11 cellular contexts compared by ENCODE assay signal in the genomic region with DNA sequence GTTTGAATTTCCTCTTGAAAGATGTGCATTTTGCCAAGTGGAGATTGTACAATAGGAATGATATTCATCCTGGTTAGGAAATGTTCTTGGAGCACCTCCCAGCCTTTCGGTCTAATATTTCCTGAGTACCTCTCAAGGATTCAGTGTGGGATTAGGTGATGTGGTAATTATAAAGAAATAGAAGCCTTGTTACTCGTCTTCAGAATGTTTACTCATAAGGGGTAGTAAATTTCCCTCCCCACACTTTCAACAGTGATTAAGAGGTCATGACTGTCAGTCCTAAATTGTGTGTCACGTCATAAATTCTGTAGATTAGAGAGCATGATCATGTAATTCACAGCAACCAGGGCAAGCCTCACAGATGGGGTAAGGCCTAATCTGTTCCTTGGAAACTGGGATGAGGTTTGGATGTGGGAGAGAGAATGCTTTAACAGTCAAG.
A peak's percentile ranks its signal among the peaks of the same experiment; 100 is the strongest.
DNase-seq lines count a peak whose midpoint lies in the region; ATAC-seq and TF ChIP-seq lines count a peak whose summit lies in the region.
"Had no signal": no experiment of that assay in that cellular context is flagged by ENCODE, and none has a peak within 500 bp of the region (broad histone marks: within the 10 kb centered on the region; RNA-seq: fewer than 3 reads in every experiment).

No MANE protein-coding gene starts in this region.

- peak in 7 of 8 donors; percentile 50 to 89 (median 67) for ATAC-seq in heart right ventricle
- no peak for ATAC-seq in HG02840 (IDR thresholded peaks at IDR 0.05; ENCODE audit: low FRiP score, unreplicated experiment)
- no peak for ATAC-seq in stimulated activated naive CD8-positive, alpha-beta T cell treated with anti-CD3 and anti-CD28 coated beads, Interleukin-15, amount 100 ng/mL, for 72 hours

- no peak overlapping the region for H3K27ac Mint-ChIP-seq in stimulated activated naive CD8-positive, alpha-beta T cell treated with anti-CD3 and anti-CD28 coated beads, Interleukin-15, amount 100 ng/mL, for 72 hours

- H3K27ac ChIP-seq in Peyer's patch: peak overlapping the region in 3 of 4 donors; percentile 12 to 34 (median 18)
- H3K27ac ChIP-seq in heart right ventricle: peak overlapping the region in 7 of 10 donors; percentile 22 to 70 (median 34)
- no peak overlapping the region for H3K27ac ChIP-seq in SJCRH30
- H3K27ac ChIP-seq: ascending aorta, VCaP had no signal

- H3K27me3 Mint-ChIP-seq in stimulated activated naive CD8-positive, alpha-beta T cell treated with anti-CD3 and anti-CD28 coated beads, Interleukin-15, amount 100 ng/mL, for 72 hours: no peaks in the 10 kb centered on the region

- intact Hi-C loops in heart right ventricle (cut with DNase I): no loop called here

- H3K4me3 Mint-ChIP-seq in stimulated activated naive CD8-positive, alpha-beta T cell treated with anti-CD3 and anti-CD28 coated beads, Interleukin-15, amount 100 ng/mL, for 72 hours: no peak overlapping the region

- TF ChIP-seq CTCF in Peyer's patch (IDR thresholded peaks at IDR 0.05) (no peak), heart right ventricle (IDR thresholded peaks at IDR 0.05) (no peak)

- no peak for TF ChIP-seq POLR2A in Peyer's patch (IDR thresholded peaks at IDR 0.05)

- H3K4me1 ChIP-seq in Peyer's patch (peaks cover 0 to 16% (median 0%) of the 10 kb centered on the region in 4 donors), heart right ventricle (peaks cover 3 to 29% (median 19%) of the 10 kb centered on the region in 9 donors), SJCRH30 (no peaks in the 10 kb centered on the region)

- H3K9me3 Mint-ChIP-seq in stimulated activated naive CD8-positive, alpha-beta T cell treated with anti-CD3 and anti-CD28 coated beads, Interleukin-15, amount 100 ng/mL, for 72 hours: no peaks in the 10 kb centered on the region

- peak; percentile 38 for DNase-seq in HT1080 (ENCODE audit: low read depth)
- DNase-seq in Peyer's patch: peak in 1 of 3 donors; percentile 54
- no peak for DNase-seq in heart right ventricle
- peak; percentile 78 for DNase-seq in stromal cell of bone marrow (ENCODE audit: low read depth)
- DNase-seq in effector CD4-positive, alpha-beta T cell: no peak
- DNase-seq in SJCRH30: no peak
- no peak for DNase-seq in stimulated activated naive CD8-positive, alpha-beta T cell treated with anti-CD3 and anti-CD28 coated beads, Interleukin-15, amount 100 ng/mL, for 72 hours
- DNase-seq: NCI-H446 treated with DMSO at 0.1 percent for 48 hours had no signal

- H3K9me3 ChIP-seq in Peyer's patch (no peaks in the 10 kb centered on the region), heart right ventricle (no peaks in the 10 kb centered on the region), SJCRH30 (replicated peaks) (no peaks in the 10 kb centered on the region)
- H3K9me3 ChIP-seq: ascending aorta had no signal

- 21 to 25% methylated on average over 3 of the region's 3 CpGs for WGBS in heart right ventricle, 2 donors

- no peaks in the 10 kb centered on the region for H3K27me3 ChIP-seq in Peyer's patch
- no peaks in the 10 kb centered on the region for H3K27me3 ChIP-seq in heart right ventricle
- H3K27me3 ChIP-seq in SJCRH30: no peaks in the 10 kb centered on the region
- H3K27me3 ChIP-seq: ascending aorta had no signal

- H3K36me3 ChIP-seq in Peyer's patch: no peaks in the 10 kb centered on the region
- H3K36me3 ChIP-seq in heart right ventricle: no peaks in the 10 kb centered on the region
- no peaks in the 10 kb centered on the region for H3K36me3 ChIP-seq in SJCRH30
- H3K36me3 ChIP-seq: ascending aorta had no signal

- H3K4me1 Mint-ChIP-seq in stimulated activated naive CD8-positive, alpha-beta T cell treated with anti-CD3 and anti-CD28 coated beads, Interleukin-15, amount 100 ng/mL, for 72 hours: peaks cover 14% of the 10 kb centered on the region

- H3K4me3 ChIP-seq in Peyer's patch (no peak overlapping the region), heart right ventricle (no peak overlapping the region), SJCRH30 (no peak overlapping the region)
- H3K4me3 ChIP-seq: ascending aorta had no signal

Comparison
In these comparisons a context has a peak if more than half of its experiments do, and no peak if none do; other contexts are left out.
1. DNase-seq: peak in HT1080 (single experiment) and stromal cell of bone marrow (single experiment); none in heart right ventricle (0 of 2), effector CD4-positive, alpha-beta T cell (single experiment), SJCRH30 (0 of 2) and stimulated activated naive CD8-positive, alpha-beta T cell treated with anti-CD3 and anti-CD28 coated beads, Interleukin-15, amount 100 ng/mL, for 72 hours (0 of 2).
2. ATAC-seq: peak in heart right ventricle (7 of 8); none in HG02840 (single experiment) and stimulated activated naive CD8-positive, alpha-beta T cell treated with anti-CD3 and anti-CD28 coated beads, Interleukin-15, amount 100 ng/mL, for 72 hours (single experiment).